Comparison of ENCODE assay signal across 1 cellular context in the genomic region with DNA sequence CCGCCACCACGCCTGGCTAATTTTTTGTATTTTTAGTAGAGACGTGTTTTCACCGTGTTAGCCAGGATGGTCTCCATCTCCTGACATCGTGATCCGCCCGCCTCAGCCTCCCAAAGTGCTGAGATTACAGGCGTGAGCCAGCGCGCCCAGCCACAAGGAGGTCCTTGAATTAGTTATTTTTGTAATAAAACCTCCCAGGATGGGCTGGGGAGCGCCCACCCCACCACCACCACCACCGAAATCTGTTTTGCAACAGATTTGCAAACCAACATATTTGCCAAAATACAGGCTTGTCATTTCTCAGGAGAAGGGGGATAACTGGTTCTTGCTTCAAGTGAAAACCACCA.
TF ChIP-seq lines count a peak whose summit lies in the region.

No MANE protein-coding gene starts in this region.

TF ChIP-seq in GM12878, 131 proteins besides CTCF, POLR2A, EP300 and RAD21:
- TF ChIP-seq, protein P1, sequence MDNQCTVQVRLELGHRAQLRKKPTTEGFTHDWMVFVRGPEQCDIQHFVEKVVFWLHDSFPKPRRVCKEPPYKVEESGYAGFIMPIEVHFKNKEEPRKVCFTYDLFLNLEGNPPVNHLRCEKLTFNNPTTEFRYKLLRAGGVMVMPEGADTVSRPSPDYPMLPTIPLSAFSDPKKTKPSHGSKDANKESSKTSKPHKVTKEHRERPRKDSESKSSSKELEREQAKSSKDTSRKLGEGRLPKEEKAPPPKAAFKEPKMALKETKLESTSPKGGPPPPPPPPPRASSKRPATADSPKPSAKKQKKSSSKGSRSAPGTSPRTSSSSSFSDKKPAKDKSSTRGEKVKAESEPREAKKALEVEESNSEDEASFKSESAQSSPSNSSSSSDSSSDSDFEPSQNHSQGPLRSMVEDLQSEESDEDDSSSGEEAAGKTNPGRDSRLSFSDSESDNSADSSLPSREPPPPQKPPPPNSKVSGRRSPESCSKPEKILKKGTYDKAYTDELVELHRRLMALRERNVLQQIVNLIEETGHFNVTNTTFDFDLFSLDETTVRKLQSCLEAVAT (IDR thresholded peaks at IDR 0.05) = peak; percentile 84
